8 cellular contexts compared by ENCODE assay signal in genomic region chr5:138028262-138028976, GRCh38. TPM values are rescaled to one million over a fixed set of nuclear protein-coding genes. Genes with fewer than 3 reads are reported as not detected.
A peak's percentile ranks its signal among the peaks of the same experiment; 100 is the strongest.
DNase-seq lines count a peak whose midpoint lies in the region; ATAC-seq and TF ChIP-seq lines count a peak whose summit lies in the region.
"Not testable (repeated sequence)": the region's sequence is repeated elsewhere in the genome, so short reads cannot be mapped to it uniquely, and the experiment has no call there.
"Had no signal": no experiment of that assay in that cellular context is flagged by ENCODE, and none has a peak within 500 bp of the region (broad histone marks: within the 10 kb centered on the region; RNA-seq: fewer than 3 reads in every experiment).

No MANE protein-coding gene starts in this region.

- 0 out of 22 replicates have a peak overlapping the region, but pooled peaks of 1 of the 11 experiments have one; percentile 6 for H3K27ac ChIP-seq in BLaER1 treated with 17β-estradiol and CSF1 and Interleukin-3, amounts not matched to agents 10 nM and 100 nM
- H3K27ac ChIP-seq in GM23338 (ENCODE audit: low read depth), result peak overlapping the region; percentile 34; the same call in 1 of the 2 replicates

- H2AFZ ChIP-seq in GM23338, result not testable (repeated sequence)

- TF ChIP-seq CTCF in GM10266 (IDR thresholded peaks at IDR 0.05; ENCODE audit: control insufficient read depth, insufficient read depth, low read depth, missing control alignments); GM23338 (conservative IDR thresholded peaks at IDR 0.05; ENCODE audit: low read depth in 2 of 2); NB4 (IDR thresholded peaks at IDR 0.05; ENCODE audit: low read depth, low read length): not testable (repeated sequence)

- ATAC-seq in GM23338; T-cell (replicated peaks in 1 of 4); naive thymus-derived CD8-positive, alpha-beta T cell: not testable (repeated sequence)

- not testable (repeated sequence) for H3K4me3 ChIP-seq in BLaER1 treated with 17β-estradiol and CSF1 and Interleukin-3, amounts not matched to agents 10 nM and 100 nM; GM23338
- peak overlapping the region; percentile 93 for H3K4me3 ChIP-seq in NB4 (ENCODE audit: low read depth, low read length)

- POLR2A ChIA-PET in T-cell (lab: Charles Lee), result interaction anchor here (0.6 to 1.0 kb wide), 3 partner anchors 8 to 277 kb away, joined by 3 to 5 read pairs (median 3); no protein-coding TSS in a partner anchor
- POLR2A ChIA-PET in naive thymus-derived CD8-positive, alpha-beta T cell (lab: Charles Lee), result not testable (repeated sequence)

- TF ChIP-seq POLR2A in NB4 (IDR thresholded peaks at IDR 0.05; ENCODE audit: extremely low read depth, insufficient read length), result not testable (repeated sequence)

- peaks cover 15% of the 10 kb centered on the region for H3K27me3 Mint-ChIP-seq in GM23338 (ENCODE audit: insufficient read depth, low read depth, poor library complexity)
- not testable (repeated sequence) for H3K27me3 Mint-ChIP-seq in T-cell; activated naive CD8-positive, alpha-beta T cell; naive thymus-derived CD8-positive, alpha-beta T cell

- H3K4me1 ChIP-seq in BLaER1 treated with 17β-estradiol and CSF1 and Interleukin-3, amounts not matched to agents 10 nM and 100 nM, result peaks cover 38 to 69% (median 45%) of the 10 kb centered on the region in 10 experiments
- peaks cover 13% of the 10 kb centered on the region for H3K4me1 ChIP-seq in GM23338 (ENCODE audit: insufficient read depth)

- not testable (repeated sequence) for H3K9me3 Mint-ChIP-seq in GM23338; T-cell; activated naive CD8-positive, alpha-beta T cell (ENCODE audit: low read depth); naive thymus-derived CD8-positive, alpha-beta T cell

- H3K9me3 ChIP-seq in BLaER1 treated with 17β-estradiol and CSF1 and Interleukin-3, amounts not matched to agents 10 nM and 100 nM (replicated peaks in 1 of 11), result peaks cover 0 to 17% (median 9%) of the 10 kb centered on the region in 11 experiments; a peak in 8 of 22 replicates

- peaks cover 81 to 94% (median 91%) of the 10 kb centered on the region in 11 experiments for H4K20me1 ChIP-seq in BLaER1 treated with 17β-estradiol and CSF1 and Interleukin-3, amounts not matched to agents 10 nM and 100 nM
- peaks cover 77% of the 10 kb centered on the region for H4K20me1 ChIP-seq in GM23338 (replicated peaks; ENCODE audit: insufficient read depth)

- H3K27me3 ChIP-seq in BLaER1 treated with 17β-estradiol and CSF1 and Interleukin-3, amounts not matched to agents 10 nM and 100 nM; GM23338 (ENCODE audit: insufficient read depth): not testable (repeated sequence)

- H3K36me3 Mint-ChIP-seq in GM23338 (ENCODE audit: low read depth); T-cell; activated naive CD8-positive, alpha-beta T cell: not testable (repeated sequence)
- H3K36me3 Mint-ChIP-seq in naive thymus-derived CD8-positive, alpha-beta T cell, result peaks cover 0 to 21% (median 0%) of the 10 kb centered on the region in 3 donors

- DNase-seq in GM10266 (ENCODE audit: extremely low spot score) (peak; percentile 20), NB4 (ENCODE audit: low read depth) (peak; percentile 68)
- DNase-seq in GM23338 (ENCODE audit: low spot score); T-cell; naive thymus-derived CD8-positive, alpha-beta T cell: not testable (repeated sequence)

- peaks cover 4 to 32% (median 18%) of the 10 kb centered on the region in 11 experiments; a peak in 15 of 22 replicates for H3K36me3 ChIP-seq in BLaER1 treated with 17β-estradiol and CSF1 and Interleukin-3, amounts not matched to agents 10 nM and 100 nM
- H3K36me3 ChIP-seq in GM23338 (ENCODE audit: insufficient read depth), result not testable (repeated sequence)

- CTCF ChIA-PET in T-cell (lab: Charles Lee), result not testable (repeated sequence)

- not testable (repeated sequence) for H3K9me2 ChIP-seq in GM23338 (ENCODE audit: insufficient read depth)

- H3K79me2 ChIP-seq in GM23338 (replicated peaks; ENCODE audit: insufficient read depth), result peaks cover 89% of the 10 kb centered on the region

- H3K4me2 ChIP-seq in BLaER1 treated with 17β-estradiol and CSF1 and Interleukin-3, amounts not matched to agents 10 nM and 100 nM, result peak overlapping the region; percentile 68 to 95 (median 89)
- not testable (repeated sequence) for H3K4me2 ChIP-seq in GM23338

- not testable (repeated sequence) for H3F3A ChIP-seq in GM23338 (replicated peaks; ENCODE audit: low read depth)

- H3K4me1 Mint-ChIP-seq in GM23338 (peaks cover 39% of the 10 kb centered on the region), T-cell (peaks cover 80 to 86% (median 84%) of the 10 kb centered on the region in 3 donors)
- H3K4me1 Mint-ChIP-seq in activated naive CD8-positive, alpha-beta T cell (ENCODE audit: low read depth), result peaks cover 83% of the 10 kb centered on the region
- H3K4me1 Mint-ChIP-seq in naive thymus-derived CD8-positive, alpha-beta T cell, result peaks cover 35 to 83% (median 81%) of the 10 kb centered on the region in 4 donors

- not testable (repeated sequence) for H3K4me3 Mint-ChIP-seq in GM23338
- H3K4me3 Mint-ChIP-seq in T-cell, result peak overlapping the region in 2 of 3 donors; percentile 6 to 45
- peak overlapping the region; percentile 46 for H3K4me3 Mint-ChIP-seq in activated naive CD8-positive, alpha-beta T cell
- peak overlapping the region in 7 of 10 donors; percentile 4 to 99 (median 68) for H3K4me3 Mint-ChIP-seq in naive thymus-derived CD8-positive, alpha-beta T cell

- not testable (repeated sequence) for H3K9ac ChIP-seq in BLaER1 treated with 17β-estradiol and CSF1 and Interleukin-3, amounts not matched to agents 10 nM and 100 nM

- H3K27ac Mint-ChIP-seq in GM23338; T-cell; activated naive CD8-positive, alpha-beta T cell: not testable (repeated sequence)
- peak overlapping the region in 1 of 10 donors; percentile 99 for H3K27ac Mint-ChIP-seq in naive thymus-derived CD8-positive, alpha-beta T cell

RNA-seq across cellular contexts. Expression of gene FAM13B, which starts 4.5 kb away (rescaled TPM):
- 24.6 and 30.2 TPM in 2 replicates for total RNA-seq in GM23338 (2014; rRNA removed; shearing (Covaris generic))
- polyA plus RNA-seq in GM23338 (2016; fragmentation: Nextera tagmentation; extraction: Ambion mirVana), result 9.6 and 12.9 TPM in 2 replicates
- 10 to 100 TPM; 43.4 to 53.7 (median 49.6) TPM for total RNA-seq in T-cell
- total RNA-seq in naive thymus-derived CD8-positive, alpha-beta T cell, result 10 to 100 TPM; 68.9 to 75.3 TPM
- polyA plus RNA-seq in naive thymus-derived CD8-positive, alpha-beta T cell, result 10 to 100 TPM; 21.7 to 25.1 (median 22.3) TPM

RNA-seq across cellular contexts. Expression of gene WNT8A, which starts 55.4 kb away (rescaled TPM):
- total RNA-seq in GM23338 (2014; rRNA removed; shearing (Covaris generic)), result not detected in 2 replicates
- polyA plus RNA-seq in GM23338 (2016; fragmentation: Nextera tagmentation; extraction: Ambion mirVana), result not detected in 2 replicates
- not detected for total RNA-seq in T-cell
- total RNA-seq in naive thymus-derived CD8-positive, alpha-beta T cell, result not detected
- not detected for polyA plus RNA-seq in naive thymus-derived CD8-positive, alpha-beta T cell
- total RNA-seq: HepG2 had no signal
- polyA plus RNA-seq: HepG2 had no signal
